In the genomic region with DNA sequence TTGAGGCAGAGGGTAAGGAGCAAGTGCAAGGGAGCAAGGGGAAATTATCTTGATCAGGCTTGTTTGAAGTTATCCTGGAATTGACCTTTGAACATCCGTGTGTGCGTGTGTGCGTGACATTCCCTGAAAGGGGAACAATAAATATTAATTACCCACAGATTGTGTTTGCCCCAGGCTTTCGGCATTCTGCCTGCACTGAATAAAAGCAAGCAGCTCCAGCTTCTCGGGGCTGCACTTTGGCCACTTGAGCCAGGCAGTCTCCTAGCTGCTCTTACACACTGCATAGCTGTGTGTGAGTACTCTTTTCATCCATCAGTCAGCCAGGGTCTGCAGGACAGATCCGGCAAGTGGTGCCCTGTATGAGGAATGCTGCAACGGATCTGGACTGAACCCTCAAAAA, we compare ENCODE assay signal across 1 cellular context.
TF ChIP-seq lines count a peak whose summit lies in the region.

No MANE protein-coding gene starts in this region.

TF ChIP-seq in HepG2, 621 proteins besides CTCF, POLR2A, EP300 and RAD21 (continued from another document):
- TF ChIP-seq, protein P1, sequence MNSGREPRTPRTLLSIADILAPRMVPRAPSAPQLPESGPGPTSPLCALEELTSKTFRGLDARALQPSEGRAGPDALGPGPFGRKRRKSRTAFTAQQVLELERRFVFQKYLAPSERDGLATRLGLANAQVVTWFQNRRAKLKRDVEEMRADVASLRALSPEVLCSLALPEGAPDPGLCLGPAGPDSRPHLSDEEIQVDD (CRISPR knock-in tag; IDR thresholded peaks at IDR 0.05; ENCODE audit: borderline replicate concordance), result no peak
- TF ChIP-seq ISX (CRISPR knock-in tag; conservative IDR thresholded peaks at IDR 0.05) (no peak), SOX5 (CRISPR knock-in tag; IDR thresholded peaks at IDR 0.05; ENCODE audit: borderline replicate concordance) (peak; percentile 54; the same call in 1 of the 2 replicates), ZNF317 (CRISPR knock-in tag; IDR thresholded peaks at IDR 0.05) (0 out of 2 replicates have a peak, but pooled peaks have one; percentile 37), ZNF350 (CRISPR knock-in tag; IDR thresholded peaks at IDR 0.05; ENCODE audit: borderline replicate concordance, low read depth) (no peak), HOXA3 (CRISPR knock-in tag; IDR thresholded peaks at IDR 0.05) (peak; percentile 54; the same call in 1 of the 2 replicates), MZF1 (CRISPR knock-in tag; IDR thresholded peaks at IDR 0.05; ENCODE audit: borderline replicate concordance) (no peak), ERF (CRISPR knock-in tag; IDR thresholded peaks at IDR 0.05) (no peak), ZNF558 (CRISPR knock-in tag; IDR thresholded peaks at IDR 0.05; ENCODE audit: borderline replicate concordance) (no peak), HMG20A (CRISPR knock-in tag; IDR thresholded peaks at IDR 0.05; ENCODE audit: borderline replicate concordance) (0 out of 2 replicates have a peak, but pooled peaks have one; percentile 10), SATB2 (CRISPR knock-in tag; IDR thresholded peaks at IDR 0.05) (0 out of 2 replicates have a peak, but pooled peaks have one; percentile 71), ZBTB1 (CRISPR knock-in tag; IDR thresholded peaks at IDR 0.05; ENCODE audit: borderline replicate concordance) (peak; percentile 18; the same call in 1 of the 2 replicates), BCL6 (CRISPR knock-in tag; IDR thresholded peaks at IDR 0.05) (0 out of 2 replicates have a peak, but pooled peaks have one; percentile 10), MTF1 (CRISPR knock-in tag; IDR thresholded peaks at IDR 0.05) (no peak), MED1 (CRISPR knock-in tag; IDR thresholded peaks at IDR 0.05) (peak; percentile 46; the same call in 1 of the 2 replicates), GTF2F1 (IDR thresholded peaks at IDR 0.05; ENCODE audit: low read length) (no peak), SIX1 (CRISPR knock-in tag; IDR thresholded peaks at IDR 0.05; ENCODE audit: borderline replicate concordance) (peak; percentile 35; the same call in 1 of the 2 replicates), DR1 (CRISPR knock-in tag; IDR thresholded peaks at IDR 0.05) (no peak)
- TF ChIP-seq, protein P2, sequence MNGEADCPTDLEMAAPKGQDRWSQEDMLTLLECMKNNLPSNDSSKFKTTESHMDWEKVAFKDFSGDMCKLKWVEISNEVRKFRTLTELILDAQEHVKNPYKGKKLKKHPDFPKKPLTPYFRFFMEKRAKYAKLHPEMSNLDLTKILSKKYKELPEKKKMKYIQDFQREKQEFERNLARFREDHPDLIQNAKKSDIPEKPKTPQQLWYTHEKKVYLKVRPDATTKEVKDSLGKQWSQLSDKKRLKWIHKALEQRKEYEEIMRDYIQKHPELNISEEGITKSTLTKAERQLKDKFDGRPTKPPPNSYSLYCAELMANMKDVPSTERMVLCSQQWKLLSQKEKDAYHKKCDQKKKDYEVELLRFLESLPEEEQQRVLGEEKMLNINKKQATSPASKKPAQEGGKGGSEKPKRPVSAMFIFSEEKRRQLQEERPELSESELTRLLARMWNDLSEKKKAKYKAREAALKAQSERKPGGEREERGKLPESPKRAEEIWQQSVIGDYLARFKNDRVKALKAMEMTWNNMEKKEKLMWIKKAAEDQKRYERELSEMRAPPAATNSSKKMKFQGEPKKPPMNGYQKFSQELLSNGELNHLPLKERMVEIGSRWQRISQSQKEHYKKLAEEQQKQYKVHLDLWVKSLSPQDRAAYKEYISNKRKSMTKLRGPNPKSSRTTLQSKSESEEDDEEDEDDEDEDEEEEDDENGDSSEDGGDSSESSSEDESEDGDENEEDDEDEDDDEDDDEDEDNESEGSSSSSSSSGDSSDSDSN (CRISPR knock-in tag; IDR thresholded peaks at IDR 0.05), result peak; percentile 78
- TF ChIP-seq, protein P3, sequence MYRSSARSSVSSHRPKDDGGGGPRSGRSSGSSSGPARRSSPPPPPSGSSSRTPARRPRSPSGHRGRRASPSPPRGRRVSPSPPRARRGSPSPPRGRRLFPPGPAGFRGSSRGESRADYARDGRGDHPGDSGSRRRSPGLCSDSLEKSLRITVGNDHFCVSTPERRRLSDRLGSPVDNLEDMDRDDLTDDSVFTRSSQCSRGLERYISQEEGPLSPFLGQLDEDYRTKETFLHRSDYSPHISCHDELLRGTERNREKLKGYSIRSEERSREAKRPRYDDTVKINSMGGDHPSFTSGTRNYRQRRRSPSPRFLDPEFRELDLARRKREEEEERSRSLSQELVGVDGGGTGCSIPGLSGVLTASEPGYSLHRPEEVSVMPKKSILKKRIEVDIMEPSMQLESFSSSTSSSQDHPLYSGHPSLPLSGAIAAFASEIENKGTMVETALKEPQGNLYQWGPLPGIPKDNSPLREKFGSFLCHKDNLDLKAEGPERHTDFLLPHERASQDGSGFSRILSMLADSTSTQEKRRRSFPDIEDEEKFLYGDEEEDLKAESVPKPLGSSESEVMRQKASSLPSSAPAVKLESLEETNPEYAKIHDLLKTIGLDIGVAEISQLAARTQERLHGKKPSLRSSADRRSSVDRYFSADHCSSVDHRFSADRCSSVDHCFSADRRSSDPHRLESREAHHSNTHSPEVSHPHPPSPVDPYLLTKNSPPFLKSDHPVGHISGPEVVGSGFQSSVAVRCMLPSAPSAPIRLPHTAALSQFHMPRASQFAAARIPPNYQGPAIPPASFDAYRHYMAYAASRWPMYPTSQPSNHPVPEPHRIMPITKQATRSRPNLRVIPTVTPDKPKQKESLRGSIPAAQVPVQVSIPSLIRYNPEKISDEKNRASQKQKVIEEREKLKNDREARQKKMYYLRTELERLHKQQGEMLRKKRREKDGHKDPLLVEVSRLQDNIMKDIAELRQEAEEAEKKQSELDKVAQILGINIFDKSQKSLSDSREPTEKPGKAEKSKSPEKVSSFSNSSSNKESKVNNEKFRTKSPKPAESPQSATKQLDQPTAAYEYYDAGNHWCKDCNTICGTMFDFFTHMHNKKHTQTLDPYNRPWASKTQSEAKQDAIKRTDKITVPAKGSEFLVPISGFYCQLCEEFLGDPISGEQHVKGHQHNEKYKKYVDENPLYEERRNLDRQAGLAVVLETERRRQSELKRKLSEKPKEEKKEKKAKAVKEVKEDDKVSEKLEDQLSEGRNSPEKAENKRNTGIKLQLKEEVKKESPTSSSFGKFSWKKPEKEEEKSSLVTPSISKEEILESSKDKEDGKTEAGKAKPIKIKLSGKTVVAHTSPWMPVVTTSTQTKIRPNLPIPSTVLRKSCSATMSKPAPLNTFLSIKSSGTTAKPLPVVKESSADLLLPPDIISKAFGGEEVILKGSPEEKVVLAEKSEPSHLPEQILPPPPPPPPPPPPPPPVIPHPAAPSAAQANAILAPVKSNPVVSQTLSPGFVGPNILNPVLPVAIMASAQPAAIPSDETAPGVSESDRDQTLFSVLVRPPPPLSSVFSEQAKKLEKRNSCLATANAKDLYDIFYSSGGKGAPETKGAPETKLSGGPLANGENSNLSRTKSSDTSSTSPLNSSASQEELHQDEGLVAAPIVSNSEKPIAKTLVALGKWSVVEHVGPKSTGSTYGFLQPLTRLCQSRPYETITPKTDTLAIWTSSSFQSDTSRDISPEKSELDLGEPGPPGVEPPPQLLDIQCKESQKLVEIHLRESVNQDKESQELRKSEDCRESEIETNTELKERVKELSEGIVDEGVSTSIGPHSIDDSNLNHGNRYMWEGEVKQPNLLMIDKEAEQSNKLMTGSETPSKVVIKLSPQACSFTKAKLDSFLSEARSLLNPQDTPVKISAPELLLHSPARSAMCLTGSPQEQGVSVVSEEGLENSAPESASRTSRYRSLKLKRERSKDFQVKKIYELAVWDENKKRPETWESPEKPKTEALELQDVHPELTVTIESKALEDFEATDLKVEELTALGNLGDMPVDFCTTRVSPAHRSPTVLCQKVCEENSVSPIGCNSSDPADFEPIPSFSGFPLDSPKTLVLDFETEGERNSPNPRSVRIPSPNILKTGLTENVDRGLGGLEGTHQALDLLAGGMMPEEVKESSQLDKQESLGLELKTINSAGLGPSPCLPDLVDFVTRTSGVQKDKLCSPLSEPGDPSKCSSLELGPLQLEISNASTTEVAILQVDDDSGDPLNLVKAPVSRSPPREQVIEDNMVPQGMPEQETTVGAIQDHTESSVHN (CRISPR knock-in tag; IDR thresholded peaks at IDR 0.05), result no peak
- TF ChIP-seq, protein P4, sequence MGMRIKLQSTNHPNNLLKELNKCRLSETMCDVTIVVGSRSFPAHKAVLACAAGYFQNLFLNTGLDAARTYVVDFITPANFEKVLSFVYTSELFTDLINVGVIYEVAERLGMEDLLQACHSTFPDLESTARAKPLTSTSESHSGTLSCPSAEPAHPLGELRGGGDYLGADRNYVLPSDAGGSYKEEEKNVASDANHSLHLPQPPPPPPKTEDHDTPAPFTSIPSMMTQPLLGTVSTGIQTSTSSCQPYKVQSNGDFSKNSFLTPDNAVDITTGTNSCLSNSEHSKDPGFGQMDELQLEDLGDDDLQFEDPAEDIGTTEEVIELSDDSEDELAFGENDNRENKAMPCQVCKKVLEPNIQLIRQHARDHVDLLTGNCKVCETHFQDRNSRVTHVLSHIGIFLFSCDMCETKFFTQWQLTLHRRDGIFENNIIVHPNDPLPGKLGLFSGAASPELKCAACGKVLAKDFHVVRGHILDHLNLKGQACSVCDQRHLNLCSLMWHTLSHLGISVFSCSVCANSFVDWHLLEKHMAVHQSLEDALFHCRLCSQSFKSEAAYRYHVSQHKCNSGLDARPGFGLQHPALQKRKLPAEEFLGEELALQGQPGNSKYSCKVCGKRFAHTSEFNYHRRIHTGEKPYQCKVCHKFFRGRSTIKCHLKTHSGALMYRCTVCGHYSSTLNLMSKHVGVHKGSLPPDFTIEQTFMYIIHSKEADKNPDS (CRISPR knock-in tag; IDR thresholded peaks at IDR 0.05), result peak; percentile 62; the same call in 1 of the 2 replicates
TF ChIP-seq in HepG2: peak in this region for 48.
